Comparison of ENCODE assay signal across 13 cellular contexts in the genomic region with DNA sequence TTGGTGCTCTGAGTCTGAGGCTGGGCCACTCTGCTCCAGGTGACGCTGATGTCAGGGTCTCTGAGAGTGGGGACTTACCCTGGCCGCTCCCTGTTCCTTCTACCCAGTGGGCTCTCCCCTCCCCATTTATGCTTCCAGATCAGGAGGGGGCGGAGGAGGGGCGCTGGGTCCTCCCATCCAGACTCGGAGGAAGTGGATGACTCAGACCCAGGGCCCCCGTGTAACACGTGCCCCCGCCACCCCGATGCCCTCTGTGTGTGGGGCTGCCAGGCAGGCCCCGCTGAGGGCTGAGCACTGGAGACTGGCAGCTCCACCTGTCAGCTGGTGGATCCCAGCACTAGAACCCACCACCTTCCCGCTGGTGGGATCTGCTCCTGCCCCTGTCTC. TPM values are rescaled to one million over a fixed set of nuclear protein-coding genes. Genes with fewer than 3 reads are reported as not detected.
DNase-seq lines count a peak whose midpoint lies in the region; ATAC-seq and TF ChIP-seq lines count a peak whose summit lies in the region.
"Not testable (repeated sequence)": the region's sequence is repeated elsewhere in the genome, so short reads cannot be mapped to it uniquely, and the experiment has no call there.
"Had no signal": no experiment of that assay in that cellular context is flagged by ENCODE, and none has a peak within 500 bp of the region (broad histone marks: within the 10 kb centered on the region; RNA-seq: fewer than 3 reads in every experiment).

A gene (minus strand): TSS at position 101 of the 387 bp plus-strand sequence. CDS start 233 bp downstream, outside the sequence.

- H3K27me3 ChIP-seq in breast epithelium; lung (ENCODE audit: control insufficient read depth, insufficient read depth); thoracic aorta (replicated peaks; ENCODE audit: insufficient read depth); upper lobe of right lung: not testable (repeated sequence)

- H3K27ac ChIP-seq in breast epithelium; lung (ENCODE audit: low read depth in 1 of 2, low read length in 1 of 2); thoracic aorta; upper lobe of right lung: not testable (repeated sequence)

- not testable (repeated sequence) for H3K4me1 Mint-ChIP-seq in stimulated activated naive CD8-positive, alpha-beta T cell treated with anti-CD3 and anti-CD28 coated beads, Interleukin-15, amount 100 ng/mL, for 72 hours

- H3K9me3 ChIP-seq in breast epithelium; lung (ENCODE audit: control insufficient read depth in 2 of 2, insufficient read depth in 1 of 2, low read length in 1 of 2); thoracic aorta; upper lobe of right lung: not testable (repeated sequence)

- not testable (repeated sequence) for H3K4me1 ChIP-seq in breast epithelium; lung (ENCODE audit: control insufficient read depth in 2 of 2, insufficient read depth in 2 of 2, low read length in 2 of 2); thoracic aorta (ENCODE audit: control insufficient read depth in 1 of 2, low read depth in 2 of 2); upper lobe of right lung

- H3K27me3 Mint-ChIP-seq in stimulated activated naive CD8-positive, alpha-beta T cell treated with anti-CD3 and anti-CD28 coated beads, Interleukin-15, amount 100 ng/mL, for 72 hours, result not testable (repeated sequence)

- intact Hi-C loops in breast epithelium (cut with DNase I; ENCODE audit: low total_unique reads); posterior vena cava (cut with DNase I); upper lobe of right lung (cut with DNase I): not testable (repeated sequence)
- intact Hi-C loops in Right ventricle myocardium superior (cut with DNase I), result loop anchor here (10.0 kb wide), 1 partner anchor 325 kb away; no protein-coding TSS in a partner anchor

- not testable (repeated sequence) for H3K4me3 Mint-ChIP-seq in stimulated activated naive CD8-positive, alpha-beta T cell treated with anti-CD3 and anti-CD28 coated beads, Interleukin-15, amount 100 ng/mL, for 72 hours

- not testable (repeated sequence) for H3K27ac Mint-ChIP-seq in stimulated activated naive CD8-positive, alpha-beta T cell treated with anti-CD3 and anti-CD28 coated beads, Interleukin-15, amount 100 ng/mL, for 72 hours

- not testable (repeated sequence) for TF ChIP-seq POLR2A in breast epithelium (IDR thresholded peaks at IDR 0.05)

- H3K9me3 Mint-ChIP-seq in stimulated activated naive CD8-positive, alpha-beta T cell treated with anti-CD3 and anti-CD28 coated beads, Interleukin-15, amount 100 ng/mL, for 72 hours, result not testable (repeated sequence)

- not testable (repeated sequence) for TF ChIP-seq CTCF in breast epithelium (IDR thresholded peaks at IDR 0.05); lung (IDR thresholded peaks at IDR 0.05; ENCODE audit: control extremely low read depth, extremely low read depth); thoracic aorta (IDR thresholded peaks at IDR 0.05); upper lobe of right lung (IDR thresholded peaks at IDR 0.05)

- not testable (repeated sequence) for DNase-seq in breast epithelium (ENCODE audit: low spot score in 2 of 2); Right ventricle myocardium superior; lung (ENCODE audit: low spot score); posterior vena cava (ENCODE audit: low spot score); stimulated activated naive CD8-positive, alpha-beta T cell treated with anti-CD3 and anti-CD28 coated beads, Interleukin-15, amount 100 ng/mL, for 72 hours; thoracic aorta (ENCODE audit: low spot score); upper lobe of right lung

- ATAC-seq in Right ventricle myocardium superior (ENCODE audit: poor library complexity), result peak; percentile 14
- not testable (repeated sequence) for ATAC-seq in lung (ENCODE audit: insufficient read depth, low FRiP score); thoracic aorta (ENCODE audit: insufficient number of reproducible peaks, low FRiP score, low read depth); upper lobe of right lung
- ATAC-seq in stimulated activated naive CD8-positive, alpha-beta T cell treated with anti-CD3 and anti-CD28 coated beads, Interleukin-15, amount 100 ng/mL, for 72 hours, result peak; percentile 3

- H3K4me3 ChIP-seq in breast epithelium, lung, thoracic aorta, upper lobe of right lung: not testable (repeated sequence)

- 64 to 100% methylated on average over 1 to 5 of the region's 11 CpGs for WGBS in lung, 2 donors

- not testable (repeated sequence) for H3K36me3 ChIP-seq in breast epithelium; lung (ENCODE audit: control insufficient read depth in 2 of 2, insufficient read depth in 2 of 2, low read length in 2 of 2); thoracic aorta; upper lobe of right lung

RNA-seq across cellular contexts. Expression of the gene that starts here (rescaled TPM):
- total RNA-seq in breast epithelium, result 100 to 1,000 TPM in 1 of 3 donors, 10 to 100 TPM in 1, 1 to 10 TPM in 1; 5.6 to 195 (median 22.4) TPM
- 10.1 TPM for total RNA-seq in Right ventricle myocardium superior
- total RNA-seq in lung, result 100 to 1,000 TPM in 1 of 2 donors, under 1 TPM in 1; 0.46 to 154 TPM
- 10 to 100 TPM; 12.9 to 91.5 TPM for polyA plus RNA-seq in lung
- 10 to 100 TPM; 24.3 to 58.7 TPM for total RNA-seq in posterior vena cava
- total RNA-seq in thoracic aorta, result 100 to 1,000 TPM in 1 of 2 donors, 10 to 100 TPM in 1; 58.3 to 198 TPM
- 181 TPM for total RNA-seq in upper lobe of right lung
- total RNA-seq: CD4-positive, alpha-beta memory T cell; G401; GM12878; HFFc6; HT1080 had no signal
- polyA plus RNA-seq: AG04450; CD4-positive, alpha-beta memory T cell; GM12878 had no signal
